Comparison of ENCODE assay signal across 8 cellular contexts in genomic region chr6:13354331-13355042, GRCh38. TPM values are rescaled to one million over a fixed set of nuclear protein-coding genes. Genes with fewer than 3 reads are reported as not detected.
A peak's percentile ranks its signal among the peaks of the same experiment; 100 is the strongest.
DNase-seq lines count a peak whose midpoint lies in the region; ATAC-seq and TF ChIP-seq lines count a peak whose summit lies in the region.

No MANE protein-coding gene starts in this region.

- H3K9me3 ChIP-seq in T-helper 17 cell (ENCODE audit: control insufficient read depth, low read length, poor library complexity, severe bottlenecking), result no peaks in the 10 kb centered on the region
- no peaks in the 10 kb centered on the region for H3K9me3 ChIP-seq in spleen

- no peaks in the 10 kb centered on the region for H3K36me3 Mint-ChIP-seq in T-helper 17 cell (ENCODE audit: low read depth)
- H3K36me3 Mint-ChIP-seq in progenitor cell of endocrine pancreas (ENCODE audit: insufficient read depth), result no peaks in the 10 kb centered on the region

- no peaks in the 10 kb centered on the region for H3K27me3 Mint-ChIP-seq in T-helper 17 cell
- peaks cover 21% of the 10 kb centered on the region for H3K27me3 Mint-ChIP-seq in progenitor cell of endocrine pancreas

- peak; percentile 18 to 64 for DNase-seq in NCI-H524 (lab: John Stamatoyannopoulos, UW)
- DNase-seq in NCI-H524 treated with DMSO at 0.1 percent for 48 hours (lab: John Stamatoyannopoulos, UW), result no peak
- DNase-seq in T-helper 17 cell, result no peak
- DNase-seq in Right ventricle myocardium superior, result no peak
- DNase-seq in spleen, result no peak
- DNase-seq in NCI-H510A treated with DMSO at 0.1 percent for 48 hours (lab: John Stamatoyannopoulos, UW), result no peak
- DNase-seq in progenitor cell of endocrine pancreas (ENCODE audit: low spot score, unreplicated experiment), result no peak

- H3K27ac ChIP-seq in spleen, result peak overlapping the region; percentile 73 to 86 (median 81)

- peaks cover 35% of the 10 kb centered on the region for H3K4me1 Mint-ChIP-seq in T-helper 17 cell
- peaks cover 1% of the 10 kb centered on the region for H3K4me1 Mint-ChIP-seq in progenitor cell of endocrine pancreas (ENCODE audit: low read depth)

- H3K27ac Mint-ChIP-seq in T-helper 17 cell, result peak overlapping the region; percentile 95
- no peak overlapping the region for H3K27ac Mint-ChIP-seq in progenitor cell of endocrine pancreas

- 42 to 59% (median 46%) methylated on average over 13 of the region's 13 CpGs for WGBS in spleen, 5 donors

- no peak for TF ChIP-seq POLR2A in spleen (IDR thresholded peaks at IDR 0.05)

- peaks cover 34 to 70% (median 51%) of the 10 kb centered on the region in 6 donors for H3K4me1 ChIP-seq in spleen

- peaks cover 0 to 6% (median 0%) of the 10 kb centered on the region in 6 donors for H3K36me3 ChIP-seq in spleen

- ATAC-seq in T-helper 17 cell (no peak), Right ventricle myocardium superior (ENCODE audit: poor library complexity) (peak; percentile 29), HG03378 (IDR thresholded peaks at IDR 0.05; ENCODE audit: unreplicated experiment) (no peak)

- TF ChIP-seq CTCF in spleen (IDR thresholded peaks at IDR 0.05 in 8 of 11, conservative IDR thresholded peaks at IDR 0.05 in 3 of 11) (no peak), progenitor cell of endocrine pancreas (IDR thresholded peaks at IDR 0.05; ENCODE audit: unreplicated experiment) (no peak)

- H3K9me3 Mint-ChIP-seq in progenitor cell of endocrine pancreas (ENCODE audit: low read depth), result no peaks in the 10 kb centered on the region

- H3K4me3 Mint-ChIP-seq in T-helper 17 cell (no peak overlapping the region), progenitor cell of endocrine pancreas (ENCODE audit: low read depth) (no peak overlapping the region)

- no peaks in the 10 kb centered on the region for H3K27me3 ChIP-seq in spleen (replicated peaks in 1 of 7)

- intact Hi-C loops in Right ventricle myocardium superior (cut with DNase I) (no loop called here), spleen (cut with DNase I; ENCODE audit: low total_unique reads) (no loop called here)

- H3K4me3 ChIP-seq in spleen, result peak overlapping the region in 1 of 8 donors; percentile 53

RNA-seq across cellular contexts. Expression of gene TBC1D7, which starts 26.1 kb away (rescaled TPM):
- 10 to 100 TPM in 1 of 2 donors, 1 to 10 TPM in 1; 9.1 to 12.4 TPM for total RNA-seq in T-helper 17 cell
- total RNA-seq in Right ventricle myocardium superior, result 36.0 TPM
- 10 to 100 TPM; 10.9 to 20.9 (median 17.5) TPM for total RNA-seq in spleen
- polyA plus RNA-seq in spleen, result 10 to 100 TPM; 12.2 to 15.0 (median 13.3) TPM
- 34.3 and 34.7 TPM in 2 replicates for total RNA-seq in progenitor cell of endocrine pancreas

Comparison
In these comparisons a context has a peak if more than half of its experiments do, and no peak if none do; other contexts are left out.
1. DNase-seq: peak in NCI-H524 (2 of 2); none in NCI-H524 treated with DMSO at 0.1 percent for 48 hours (single experiment), T-helper 17 cell (0 of 3), Right ventricle myocardium superior (single experiment), spleen (single experiment), NCI-H510A treated with DMSO at 0.1 percent for 48 hours (single experiment) and progenitor cell of endocrine pancreas (single experiment).